Comparison of ENCODE assay signal across 21 cellular contexts in the genomic region with DNA sequence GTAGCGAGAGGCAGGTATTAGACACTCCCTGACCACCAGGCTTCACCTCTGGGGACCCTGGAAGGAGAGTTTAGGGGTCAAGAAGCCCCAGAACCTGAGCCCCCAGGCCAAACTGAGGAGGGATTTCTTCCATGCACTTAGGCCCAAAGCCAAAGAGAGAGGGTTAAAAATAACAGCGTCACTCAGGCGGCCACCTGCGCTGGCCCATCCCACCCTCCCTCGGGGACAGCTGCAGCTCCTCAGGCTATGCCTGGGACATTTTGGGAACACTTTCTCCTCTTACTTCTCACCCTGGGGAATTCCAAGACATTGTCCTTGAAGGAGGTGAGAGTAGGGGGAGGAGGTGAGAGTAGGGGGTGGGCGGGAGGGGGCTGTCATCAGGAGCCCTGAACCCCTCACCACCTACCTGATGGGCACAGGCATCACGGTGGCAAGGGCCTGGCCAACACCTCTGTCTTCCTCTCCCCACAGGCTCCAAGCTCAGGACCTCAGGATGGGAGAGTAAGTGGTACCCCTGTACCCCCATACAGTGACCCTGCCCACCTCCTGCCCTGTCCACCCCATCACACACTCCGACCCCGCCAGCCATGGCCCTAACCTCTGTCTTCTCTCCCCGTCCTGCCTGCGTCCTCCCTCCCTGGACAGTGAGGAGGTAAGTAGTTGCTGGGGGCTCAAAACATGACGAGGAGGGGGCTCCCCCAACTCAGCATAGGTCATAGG. TPM values are rescaled to one million over a fixed set of nuclear protein-coding genes. Genes with fewer than 3 reads are reported as not detected.
DNase-seq lines count a peak whose midpoint lies in the region; ATAC-seq, FAIRE-seq and TF ChIP-seq lines count a peak whose summit lies in the region.
"Had no signal": no experiment of that assay in that cellular context is flagged by ENCODE, and none has a peak within 500 bp of the region (broad histone marks: within the 10 kb centered on the region; RNA-seq: fewer than 3 reads in every experiment).

No MANE protein-coding gene starts in this region.

- 78 to 83% methylated on average over 12 of the region's 12 CpGs for WGBS in heart right ventricle, 2 donors
- WGBS in H1 (ENCODE audit: extremely low coverage in 1 of 2, insufficient coverage in 1 of 2, insufficient read length in 1 of 2, insufficient replicate concordance in 2 of 2, low coverage in 1 of 2, low lambda C conversion rate in 2 of 2, missing lambda C conversion rate in 1 of 2), 2 experiments: 93% methylated on average over 4 of the region's 12 CpGs; no CpG with 5 or more reads in 1 of the 2 experiments
- WGBS in spleen, 5 donors: 52 to 72% (median 63%) methylated on average over 11 to 12 of the region's 12 CpGs

- H3K79me2 ChIP-seq in Karpas-422 (ENCODE audit: low read length): no peaks in the 10 kb centered on the region
- no peaks in the 10 kb centered on the region for H3K79me2 ChIP-seq in H1 (ENCODE audit: control insufficient read depth in 1 of 2, insufficient read depth in 2 of 2, low read length in 2 of 2)

- H4K20me1 ChIP-seq in Karpas-422 (ENCODE audit: insufficient read depth, low read depth, low read length) (no peaks in the 10 kb centered on the region; the same call in 1 of the 2 replicates), H1 (replicated peaks in 1 of 2; ENCODE audit: control insufficient read depth in 1 of 2, insufficient read depth in 2 of 2, low read length in 2 of 2) (no peaks in the 10 kb centered on the region)

- H3K9me2 ChIP-seq in Karpas-422 (replicated peaks; ENCODE audit: insufficient read depth, low read length): no peaks in the 10 kb centered on the region
- H3K9me2 ChIP-seq: SK-N-SH had no signal

- H2BK5ac ChIP-seq in H1 (ENCODE audit: low read depth, low read length): no peak overlapping the region

- peaks cover 9 to 53% (median 28%) of the 10 kb centered on the region in 9 donors for H3K4me1 ChIP-seq in heart right ventricle
- peaks cover 28% of the 10 kb centered on the region for H3K4me1 ChIP-seq in Karpas-422 (ENCODE audit: low read length)
- H3K4me1 ChIP-seq in H1 (replicated peaks in 1 of 4; ENCODE audit: control insufficient read depth in 3 of 4, insufficient read depth in 4 of 4, low read length in 3 of 4): peaks cover 0 to under 1% (median 0%) of the 10 kb centered on the region in 4 experiments; a peak in 2 of 7 replicates
- peaks cover 32 to 75% (median 73%) of the 10 kb centered on the region in 6 donors for H3K4me1 ChIP-seq in spleen
- H3K4me1 ChIP-seq: ascending aorta had no signal

- H3K79me1 ChIP-seq in H1 (ENCODE audit: low read depth, low read length): no peaks in the 10 kb centered on the region

- no peak overlapping the region for H2BK120ac ChIP-seq in H1 (replicated peaks; ENCODE audit: low read depth, low read length)

- POLR2A ChIA-PET in H1 (lab: Charles Lee; ENCODE audit: partially characterized antibody): interaction anchor here (1.1 kb wide), 1 partner anchor 9 kb away, joined by 3 read pairs; no protein-coding TSS in a partner anchor

- no peaks in the 10 kb centered on the region for H3K9me3 ChIP-seq in heart right ventricle
- H3K9me3 ChIP-seq in Karpas-422 (ENCODE audit: low read length): no peaks in the 10 kb centered on the region
- H3K9me3 ChIP-seq in H1 (ENCODE audit: insufficient read depth in 2 of 2, low read depth in 1 of 2, low read length in 1 of 2): no peaks in the 10 kb centered on the region
- H3K9me3 ChIP-seq in spleen: no peaks in the 10 kb centered on the region
- H3K9me3 ChIP-seq: ascending aorta, SK-N-SH had no signal

- H2BK20ac ChIP-seq in H1 (ENCODE audit: low read length): no peak overlapping the region

- H4K8ac ChIP-seq in H1 (ENCODE audit: extremely low read depth, insufficient read depth, low read length): peak overlapping the region; percentile 71; the same call in 1 of the 2 replicates

- no peak overlapping the region for H2AFZ ChIP-seq in Karpas-422 (ENCODE audit: low read length)
- H2AFZ ChIP-seq in H1 (ENCODE audit: low read length): no peak overlapping the region

- no peak overlapping the region for H3K18ac ChIP-seq in H1 (ENCODE audit: extremely low read depth, low read length)

- TF ChIP-seq POLR2A in H1 (IDR thresholded peaks at IDR 0.05; ENCODE audit: control extremely low read depth in 1 of 2, low read depth in 2 of 2, low read length in 2 of 2) (no peak), spleen (IDR thresholded peaks at IDR 0.05) (no peak)

- H3K4ac ChIP-seq in H1 (replicated peaks; ENCODE audit: insufficient read length, low read depth, low read length): no peak overlapping the region

- no peak for TF ChIP-seq CTCF in heart right ventricle (IDR thresholded peaks at IDR 0.05)
- no peak for TF ChIP-seq CTCF in H1 (IDR thresholded peaks at IDR 0.05; ENCODE audit: control extremely low read depth in 1 of 3, insufficient read depth in 1 of 3, low read depth in 1 of 3, low read length in 3 of 3)
- TF ChIP-seq CTCF in spleen (IDR thresholded peaks at IDR 0.05 in 8 of 11, conservative IDR thresholded peaks at IDR 0.05 in 3 of 11): no peak
- no peak for TF ChIP-seq CTCF in GM13976 (IDR thresholded peaks at IDR 0.05; ENCODE audit: borderline replicate concordance, control extremely low read depth, extremely low read depth, insufficient read depth, missing control alignments)

- no peak for TF ChIP-seq EP300 in H1 (IDR thresholded peaks at IDR 0.05; ENCODE audit: borderline replicate concordance in 1 of 2, low read depth in 2 of 2, low read length in 2 of 2)

- H3K4me3 ChIP-seq in heart right ventricle (no peak overlapping the region), Karpas-422 (ENCODE audit: low read length) (no peak overlapping the region; the same call in 1 of the 2 replicates), H1 (ENCODE audit: extremely low read depth in 1 of 4, insufficient read depth in 2 of 4, low read depth in 3 of 4, low read length in 4 of 4) (no peak overlapping the region), spleen (peak overlapping the region in 2 of 8 donors; percentile 29 to 67)
- H3K4me3 ChIP-seq: ascending aorta had no signal

- H3K56ac ChIP-seq in H1 (replicated peaks; ENCODE audit: insufficient read length, low read depth, low read length): no peak overlapping the region

- CTCF ChIA-PET in H1 (lab: Charles Lee; ENCODE audit: partially characterized antibody): interaction anchor here (1.0 to 2.8 kb wide), 9 partner anchors 9 to 316 kb away, joined by 3 to 27 read pairs (median 4); no protein-coding TSS in a partner anchor

- no peak overlapping the region for H2BK12ac ChIP-seq in H1 (ENCODE audit: low read depth, low read length)

- intact Hi-C loops in Right ventricle myocardium inferior (cut with DNase I) (loop anchor here (2.0 kb wide), 1 partner anchor 43 kb away; no protein-coding TSS in a partner anchor), heart right ventricle (cut with DNase I) (loop anchor here in 4 of 10 donors (2.0 to 5.0 kb wide), 4 partner anchors 41 to 313 kb away; no protein-coding TSS in a partner anchor), spleen (cut with DNase I; ENCODE audit: low total_unique reads) (loop anchor here (5.0 kb wide), 1 partner anchor 313 kb away; no protein-coding TSS in a partner anchor)

- H3K27ac ChIP-seq in heart right ventricle (peak overlapping the region in 4 of 10 donors; percentile 16 to 93 (median 54)), Karpas-422 (ENCODE audit: low read length) (no peak overlapping the region), H1 (ENCODE audit: low read depth, low read length) (no peak overlapping the region), spleen (peak overlapping the region; percentile 29 to 94 (median 88))
- H3K27ac ChIP-seq: ascending aorta had no signal

- no peak overlapping the region for H2BK15ac ChIP-seq in H1 (ENCODE audit: low read length)

- H3K4me2 ChIP-seq in Karpas-422 (ENCODE audit: low read depth, low read length, poor library complexity, severe bottlenecking): peak overlapping the region; percentile 47
- H3K4me2 ChIP-seq in H1 (ENCODE audit: insufficient read depth in 1 of 2, low read depth in 2 of 2, low read length in 2 of 2): no peak overlapping the region
- H3K4me2 ChIP-seq: SK-N-SH had no signal

- H4K91ac ChIP-seq in H1 (replicated peaks; ENCODE audit: insufficient read length, low read length): no peak overlapping the region

- H3K23ac ChIP-seq in H1 (ENCODE audit: insufficient read length): no peak overlapping the region

- H4K5ac ChIP-seq in H1 (ENCODE audit: insufficient read length, low read depth, low read length): no peak overlapping the region

- no peak overlapping the region for H2AK5ac ChIP-seq in H1 (ENCODE audit: low read depth, low read length)

- no peak overlapping the region for H3K14ac ChIP-seq in H1 (ENCODE audit: insufficient read length)

- H3K27me3 ChIP-seq in heart right ventricle: no peaks in the 10 kb centered on the region
- H3K27me3 ChIP-seq in Karpas-422 (ENCODE audit: low read length): no peaks in the 10 kb centered on the region
- H3K27me3 ChIP-seq in H1 (replicated peaks in 1 of 4; ENCODE audit: control insufficient read depth in 3 of 4, extremely low read depth in 1 of 4, insufficient read depth in 3 of 4, low read length in 3 of 4): no peaks in the 10 kb centered on the region
- H3K27me3 ChIP-seq in spleen (replicated peaks in 1 of 7): no peaks in the 10 kb centered on the region
- H3K27me3 ChIP-seq: ascending aorta had no signal

- FAIRE-seq in H1 (lab: Jason Lieb, UNC): no peak
- FAIRE-seq: urothelium cell line had no signal

- no peak for TF ChIP-seq RAD21 in H1 (IDR thresholded peaks at IDR 0.05 in 1 of 2, conservative IDR thresholded peaks at IDR 0.05 in 1 of 2; ENCODE audit: low read depth in 2 of 2, low read length in 2 of 2)

- H3K9ac ChIP-seq in Karpas-422 (ENCODE audit: low read length) (peak overlapping the region; percentile 54), H1 (replicated peaks in 1 of 4; ENCODE audit: extremely low read depth in 1 of 4, low read depth in 3 of 4, low read length in 3 of 4) (no peak overlapping the region)
- H3K9ac ChIP-seq: SK-N-SH had no signal

- no peak for ATAC-seq in Right ventricle myocardium inferior
- ATAC-seq in heart right ventricle: no peak

- in situ Hi-C loops in GM13976 (cut with MboI; ENCODE audit: low sequenced_read_pairs, unreplicated experiment): no loop called here

- no peaks in the 10 kb centered on the region for H3K36me3 ChIP-seq in heart right ventricle
- H3K36me3 ChIP-seq in Karpas-422 (ENCODE audit: insufficient read depth, low read length): no peaks in the 10 kb centered on the region
- no peaks in the 10 kb centered on the region for H3K36me3 ChIP-seq in H1 (ENCODE audit: control insufficient read depth in 2 of 4, insufficient read depth in 4 of 4, low read length in 3 of 4)
- H3K36me3 ChIP-seq in spleen: no peaks in the 10 kb centered on the region
- H3K36me3 ChIP-seq: ascending aorta had no signal

- no peaks in the 10 kb centered on the region for H3K23me2 ChIP-seq in H1 (ENCODE audit: low read depth, low read length)

- DNase-seq in Right ventricle myocardium inferior (ENCODE audit: missing footprints): peak; percentile 23
- no peak for DNase-seq in heart right ventricle
- no peak for DNase-seq in Karpas-422
- DNase-seq in H1 (ENCODE audit: low read depth in 1 of 2, low spot score in 2 of 2): no peak
- DNase-seq in spleen: no peak
- DNase-seq in Kasumi-1 (lab: John Stamatoyannopoulos, UW): no peak
- DNase-seq in GM13976 (ENCODE audit: low spot score): no peak
- DNase-seq in stimulated activated CD4-positive, alpha-beta T cell treated with anti-CD3 and anti-CD28 coated beads, Interleukin-12 subunit alpha, Interleukin-12 subunit beta, amount 100 ng/mL, for 4 hours: no peak
- DNase-seq: activated CD4-positive, alpha-beta T cell treated with anti-CD3 and anti-CD28 coated beads for 1 hour; activated gamma-delta T cell treated with Interleukin-2 at 50 U/mL for 16 hours; EL; H9; NCI-H1105 treated with DMSO at 0.1 percent for 48 hours; NCI-H2107; NCI-H526; retina; SK-N-SH had no signal

RNA-seq across cellular contexts. Expression of a gene that starts 0.6 kb away (rescaled TPM):
- total RNA-seq in Right ventricle myocardium inferior: 0.35 TPM
- under 1 TPM in 3 of 10 donors, not detected in 7; 0.36 to 0.55 (median 0.46) TPM for total RNA-seq in heart right ventricle
- 1 to 10 TPM in 1 of 2 donors, under 1 TPM in 1; 0.71 to 1.2 TPM for polyA plus RNA-seq in heart right ventricle
- total RNA-seq in Karpas-422 (2014; rRNA removed; shearing (Covaris generic); ENCODE audit: low replicate concordance): 0.36 TPM in 1 of 2 replicates, not detected in the other
- not detected in 2 replicates for total RNA-seq in H1 (2021; fragmentation: NEBNext Ultra II Directional; extraction: Animal tissue kit (Norgen Biotek cat#: 25700))
- 0.39 TPM in 1 of 2 replicates, not detected in the other for polyA plus RNA-seq in H1 (2011; rRNA removed)
- polyA plus RNA-seq in H1 (2011; cell fraction: cytosol; rRNA removed): not detected
- 0.33 TPM for polyA plus RNA-seq in H1 (2011; cell fraction: nucleus; rRNA removed)
- polyA plus RNA-seq in H1 (2012, experiment 1 of 2): 0.41 TPM in 1 of 4 replicates, not detected in the others
- polyA plus RNA-seq in H1 (2012, experiment 2 of 2): not detected
- 0.12 TPM for polyA plus RNA-seq in H1 (2013, experiment 1 of 2)
- not detected for polyA plus RNA-seq in H1 (2013, experiment 2 of 2)
- polyA minus RNA-seq in H1 (2011; rRNA and poly(A)+ RNA removed): not detected in 2 replicates
- not detected for polyA minus RNA-seq in H1 (2011; cell fraction: cytosol; rRNA and poly(A)+ RNA removed)
- polyA minus RNA-seq in H1 (2011; cell fraction: nucleus; rRNA and poly(A)+ RNA removed): not detected
- 1 to 10 TPM; 2.3 to 8.6 (median 5.2) TPM for total RNA-seq in spleen
- 10 to 100 TPM in 2 of 3 donors, 1 to 10 TPM in 1; 7.3 to 21.8 (median 13.0) TPM for polyA plus RNA-seq in spleen
- total RNA-seq: ascending aorta, H9, kidney epithelial cell had no signal
- polyA plus RNA-seq: SK-N-SH had no signal

RNA-seq across cellular contexts. Expression of a gene that starts 4.6 kb away (rescaled TPM):
- total RNA-seq in Right ventricle myocardium inferior (not detected), heart right ventricle (not detected), spleen (not detected)
- polyA plus RNA-seq in heart right ventricle (not detected), H1 (2011; rRNA removed) (not detected in 2 replicates), spleen (under 1 TPM in 1 of 3 donors, not detected in 2; 0.83 TPM)
- 0.29 TPM in 1 of 2 replicates, not detected in the other for total RNA-seq in Karpas-422 (2014; rRNA removed; shearing (Covaris generic); ENCODE audit: low replicate concordance)
- total RNA-seq in H1 (2021; fragmentation: NEBNext Ultra II Directional; extraction: Animal tissue kit (Norgen Biotek cat#: 25700)): not detected in 2 replicates
- not detected for polyA plus RNA-seq in H1 (2011; cell fraction: cytosol; rRNA removed)
- 0.27 TPM for polyA plus RNA-seq in H1 (2011; cell fraction: nucleus; rRNA removed)
- not detected in 4 replicates for polyA plus RNA-seq in H1 (2012, experiment 1 of 2)
- polyA plus RNA-seq in H1 (2012, experiment 2 of 2): not detected
- not detected for polyA plus RNA-seq in H1 (2013, experiment 1 of 2)
- 0.04 TPM for polyA plus RNA-seq in H1 (2013, experiment 2 of 2)
- polyA minus RNA-seq in H1 (2011; rRNA and poly(A)+ RNA removed): not detected in 2 replicates
- polyA minus RNA-seq in H1 (2011; cell fraction: cytosol; rRNA and poly(A)+ RNA removed): not detected
- polyA minus RNA-seq in H1 (2011; cell fraction: nucleus; rRNA and poly(A)+ RNA removed): not detected
- total RNA-seq: ascending aorta, H9 had no signal
- polyA plus RNA-seq: SK-N-SH had no signal

RNA-seq across cellular contexts. Expression of a gene that starts 13.5 kb away (rescaled TPM):
- total RNA-seq in Right ventricle myocardium inferior (22.5 TPM), heart right ventricle (10 to 100 TPM; 16.0 to 57.2 (median 20.8) TPM), spleen (100 to 1,000 TPM; 227 to 422 (median 358) TPM)
- polyA plus RNA-seq in heart right ventricle (10 to 100 TPM; 21.3 to 21.5 TPM), H1 (2011; rRNA removed) (0.03 TPM in 1 of 2 replicates, not detected in the other), spleen (100 to 1,000 TPM; 136 to 350 (median 148) TPM)
- total RNA-seq in Karpas-422 (2014; rRNA removed; shearing (Covaris generic); ENCODE audit: low replicate concordance): 46.9 and 115 TPM in 2 replicates
- not detected in 2 replicates for total RNA-seq in H1 (2021; fragmentation: NEBNext Ultra II Directional; extraction: Animal tissue kit (Norgen Biotek cat#: 25700))
- not detected for polyA plus RNA-seq in H1 (2011; cell fraction: cytosol; rRNA removed)
- not detected for polyA plus RNA-seq in H1 (2011; cell fraction: nucleus; rRNA removed)
- 0.11 TPM in 1 of 4 replicates, not detected in the others for polyA plus RNA-seq in H1 (2012, experiment 1 of 2)
- polyA plus RNA-seq in H1 (2012, experiment 2 of 2): not detected
- polyA plus RNA-seq in H1 (2013, experiment 1 of 2): 0.16 TPM
- polyA plus RNA-seq in H1 (2013, experiment 2 of 2): 0.07 TPM
- not detected in 2 replicates for polyA minus RNA-seq in H1 (2011; rRNA and poly(A)+ RNA removed)
- not detected for polyA minus RNA-seq in H1 (2011; cell fraction: cytosol; rRNA and poly(A)+ RNA removed)
- not detected for polyA minus RNA-seq in H1 (2011; cell fraction: nucleus; rRNA and poly(A)+ RNA removed)
- total RNA-seq: H9, kidney epithelial cell had no signal

RNA-seq across cellular contexts. Expression of a gene that starts 52.3 kb away (rescaled TPM):
- total RNA-seq in Right ventricle myocardium inferior (5.0 TPM), heart right ventricle (1 to 10 TPM; 2.3 to 4.9 (median 3.5) TPM), spleen (not detected)
- polyA plus RNA-seq in heart right ventricle (1 to 10 TPM in 1 of 2 donors, under 1 TPM in 1; 0.09 to 6.5 TPM), H1 (2011; rRNA removed) (0.02 and 0.08 TPM in 2 replicates), spleen (under 1 TPM; 0.03 to 0.64 (median 0.20) TPM)
- not detected in 2 replicates for total RNA-seq in Karpas-422 (2014; rRNA removed; shearing (Covaris generic); ENCODE audit: low replicate concordance)
- not detected in 2 replicates for total RNA-seq in H1 (2021; fragmentation: NEBNext Ultra II Directional; extraction: Animal tissue kit (Norgen Biotek cat#: 25700))
- 0.03 TPM for polyA plus RNA-seq in H1 (2011; cell fraction: cytosol; rRNA removed)
- polyA plus RNA-seq in H1 (2011; cell fraction: nucleus; rRNA removed): 0.04 TPM
- polyA plus RNA-seq in H1 (2012, experiment 1 of 2): 0.06 TPM in 1 of 4 replicates, not detected in the others
- not detected for polyA plus RNA-seq in H1 (2012, experiment 2 of 2)
- polyA plus RNA-seq in H1 (2013, experiment 1 of 2): 0.02 TPM
- 0.02 TPM for polyA plus RNA-seq in H1 (2013, experiment 2 of 2)
- not detected in 2 replicates for polyA minus RNA-seq in H1 (2011; rRNA and poly(A)+ RNA removed)
- polyA minus RNA-seq in H1 (2011; cell fraction: cytosol; rRNA and poly(A)+ RNA removed): not detected
- polyA minus RNA-seq in H1 (2011; cell fraction: nucleus; rRNA and poly(A)+ RNA removed): not detected
- total RNA-seq: ascending aorta, H9, kidney epithelial cell, mesothelial cell of epicardium had no signal
- polyA plus RNA-seq: SK-N-SH had no signal

Comparison
In these comparisons a context has a peak if more than half of its experiments do, and no peak if none do; other contexts are left out.
1. H3K27ac ChIP-seq: peak in spleen (8 of 8); none in Karpas-422 (single experiment) and H1 (single experiment).